9 cellular contexts compared by ENCODE assay signal in the genomic region with DNA sequence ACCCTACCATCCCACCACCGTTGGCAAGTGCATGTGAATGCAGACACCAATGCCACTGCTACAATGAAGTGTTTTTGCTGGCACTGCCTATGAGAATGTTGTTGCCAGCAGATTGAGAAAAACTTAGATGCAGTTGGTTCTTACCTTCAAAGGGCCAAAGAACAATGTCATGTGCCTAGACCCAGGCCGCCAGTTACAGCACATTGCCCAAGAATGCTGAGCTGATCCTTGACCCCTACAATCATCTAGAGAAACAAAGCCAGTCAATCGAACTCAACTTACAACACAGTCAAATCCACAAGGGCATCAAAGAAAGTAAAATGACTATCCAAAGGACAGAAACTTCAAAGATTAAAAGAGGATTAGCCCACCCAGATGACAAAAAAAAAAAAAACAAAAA.
"Had no signal": no experiment of that assay in that cellular context is flagged by ENCODE, and none has a peak within 500 bp of the region (broad histone marks: within the 10 kb centered on the region; RNA-seq: fewer than 3 reads in every experiment).

No MANE protein-coding gene starts in this region.

- H3K27ac Mint-ChIP-seq: HFFc6 had no signal

- DNase-seq: GM23248, GOT3, H7, HFFc6, IMR-90 had no signal

- H3K4me3 Mint-ChIP-seq: HFFc6 had no signal

- H3K4me3 ChIP-seq: GM23248, HAP-1, K562 had no signal

- H3K36me3 ChIP-seq: HAP-1 had no signal

- H3K9ac ChIP-seq: GM23248 had no signal

- FAIRE-seq: K562 had no signal

- H3K27ac ChIP-seq: GM23248, HL-60 had no signal

- ATAC-seq: HCT116, K562 had no signal

- H2AFZ ChIP-seq: GM23248 had no signal
